ENCODE assay signal across 1 cellular context in genomic region chr15:40412095-40412759, GRCh38.
TF ChIP-seq lines count a peak whose summit lies in the region.

No MANE protein-coding gene starts in this region.

TF ChIP-seq in HepG2, 621 proteins besides CTCF, POLR2A, EP300 and RAD21 (continued from another document and continues in another):
- TF ChIP-seq ZFP41 (CRISPR knock-in tag; IDR thresholded peaks at IDR 0.05; ENCODE audit: borderline replicate concordance) (no peak), SP1 (IDR thresholded peaks at IDR 0.05) (no peak), SP1 (CRISPR knock-in tag; IDR thresholded peaks at IDR 0.05) (no peak), REXO4 (CRISPR knock-in tag; IDR thresholded peaks at IDR 0.05; ENCODE audit: borderline replicate concordance) (no peak), ZNF749 (CRISPR knock-in tag; IDR thresholded peaks at IDR 0.05; ENCODE audit: borderline replicate concordance) (no peak), IRX3 (CRISPR knock-in tag; IDR thresholded peaks at IDR 0.05; ENCODE audit: borderline replicate concordance, low read depth) (no peak), ZNF101 (CRISPR knock-in tag; IDR thresholded peaks at IDR 0.05; ENCODE audit: borderline replicate concordance, low read depth) (no peak), NFATC3 (CRISPR knock-in tag; IDR thresholded peaks at IDR 0.05) (no peak), ZNF7 (CRISPR knock-in tag; IDR thresholded peaks at IDR 0.05) (no peak), FOXA3 (CRISPR knock-in tag; IDR thresholded peaks at IDR 0.05) (0 out of 2 replicates have a peak, but pooled peaks have one; percentile 25), ATRX (CRISPR knock-in tag; IDR thresholded peaks at IDR 0.05; ENCODE audit: borderline replicate concordance) (no peak), RFXANK (CRISPR knock-in tag; IDR thresholded peaks at IDR 0.05) (no peak), ZNF260 (CRISPR knock-in tag; IDR thresholded peaks at IDR 0.05; ENCODE audit: borderline replicate concordance, low read depth) (no peak), SUZ12 (IDR thresholded peaks at IDR 0.05; ENCODE audit: low read depth, low read length) (no peak), ZNF33A (CRISPR knock-in tag; IDR thresholded peaks at IDR 0.05; ENCODE audit: borderline replicate concordance) (no peak), ZBTB42 (CRISPR knock-in tag; IDR thresholded peaks at IDR 0.05) (no peak), ZNF614 (CRISPR knock-in tag; IDR thresholded peaks at IDR 0.05; ENCODE audit: borderline replicate concordance) (peak; percentile 67; the same call in 1 of the 2 replicates), MTF2 (CRISPR knock-in tag; IDR thresholded peaks at IDR 0.05; ENCODE audit: borderline replicate concordance) (no peak), ZNF747 (CRISPR knock-in tag; IDR thresholded peaks at IDR 0.05; ENCODE audit: borderline replicate concordance) (no peak), MXD4 (CRISPR knock-in tag; IDR thresholded peaks at IDR 0.05) (no peak), ZMAT3 (CRISPR knock-in tag; conservative IDR thresholded peaks at IDR 0.05) (no peak), SMAD3 (CRISPR knock-in tag; IDR thresholded peaks at IDR 0.05) (0 out of 2 replicates have a peak, but pooled peaks have one; percentile 45), ZNF564 (CRISPR knock-in tag; IDR thresholded peaks at IDR 0.05) (no peak), CHCHD3 (CRISPR knock-in tag; IDR thresholded peaks at IDR 0.05) (no peak), TFE3 (CRISPR knock-in tag; IDR thresholded peaks at IDR 0.05) (0 out of 2 replicates have a peak, but pooled peaks have one; percentile 27), PHF5A (CRISPR knock-in tag; IDR thresholded peaks at IDR 0.05; ENCODE audit: low read depth, unreplicated experiment) (no peak), EEA1 (CRISPR knock-in tag; IDR thresholded peaks at IDR 0.05; ENCODE audit: borderline replicate concordance) (no peak)
- TF ChIP-seq, protein P1, sequence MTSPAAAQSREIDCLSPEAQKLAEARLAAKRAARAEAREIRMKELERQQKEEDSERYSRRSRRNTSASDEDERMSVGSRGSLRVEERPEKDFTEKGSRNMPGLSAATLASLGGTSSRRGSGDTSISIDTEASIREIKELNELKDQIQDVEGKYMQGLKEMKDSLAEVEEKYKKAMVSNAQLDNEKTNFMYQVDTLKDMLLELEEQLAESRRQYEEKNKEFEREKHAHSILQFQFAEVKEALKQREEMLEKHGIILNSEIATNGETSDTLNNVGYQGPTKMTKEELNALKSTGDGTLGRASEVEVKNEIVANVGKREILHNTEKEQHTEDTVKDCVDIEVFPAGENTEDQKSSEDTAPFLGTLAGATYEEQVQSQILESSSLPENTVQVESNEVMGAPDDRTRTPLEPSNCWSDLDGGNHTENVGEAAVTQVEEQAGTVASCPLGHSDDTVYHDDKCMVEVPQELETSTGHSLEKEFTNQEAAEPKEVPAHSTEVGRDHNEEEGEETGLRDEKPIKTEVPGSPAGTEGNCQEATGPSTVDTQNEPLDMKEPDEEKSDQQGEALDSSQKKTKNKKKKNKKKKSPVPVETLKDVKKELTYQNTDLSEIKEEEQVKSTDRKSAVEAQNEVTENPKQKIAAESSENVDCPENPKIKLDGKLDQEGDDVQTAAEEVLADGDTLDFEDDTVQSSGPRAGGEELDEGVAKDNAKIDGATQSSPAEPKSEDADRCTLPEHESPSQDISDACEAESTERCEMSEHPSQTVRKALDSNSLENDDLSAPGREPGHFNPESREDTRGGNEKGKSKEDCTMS (CRISPR knock-in tag; conservative IDR thresholded peaks at IDR 0.05), result no peak
- TF ChIP-seq, protein P2, sequence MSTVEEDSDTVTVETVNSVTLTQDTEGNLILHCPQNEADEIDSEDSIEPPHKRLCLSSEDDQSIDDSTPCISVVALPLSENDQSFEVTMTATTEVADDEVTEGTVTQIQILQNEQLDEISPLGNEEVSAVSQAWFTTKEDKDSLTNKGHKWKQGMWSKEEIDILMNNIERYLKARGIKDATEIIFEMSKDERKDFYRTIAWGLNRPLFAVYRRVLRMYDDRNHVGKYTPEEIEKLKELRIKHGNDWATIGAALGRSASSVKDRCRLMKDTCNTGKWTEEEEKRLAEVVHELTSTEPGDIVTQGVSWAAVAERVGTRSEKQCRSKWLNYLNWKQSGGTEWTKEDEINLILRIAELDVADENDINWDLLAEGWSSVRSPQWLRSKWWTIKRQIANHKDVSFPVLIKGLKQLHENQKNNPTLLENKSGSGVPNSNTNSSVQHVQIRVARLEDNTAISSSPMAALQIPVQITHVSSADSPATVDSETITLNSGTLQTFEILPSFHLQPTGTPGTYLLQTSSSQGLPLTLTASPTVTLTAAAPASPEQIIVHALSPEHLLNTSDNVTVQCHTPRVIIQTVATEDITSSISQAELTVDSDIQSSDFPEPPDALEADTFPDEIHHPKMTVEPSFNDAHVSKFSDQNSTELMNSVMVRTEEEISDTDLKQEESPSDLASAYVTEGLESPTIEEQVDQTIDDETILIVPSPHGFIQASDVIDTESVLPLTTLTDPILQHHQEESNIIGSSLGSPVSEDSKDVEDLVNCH (CRISPR knock-in tag; IDR thresholded peaks at IDR 0.05), result no peak
- TF ChIP-seq, protein P3, sequence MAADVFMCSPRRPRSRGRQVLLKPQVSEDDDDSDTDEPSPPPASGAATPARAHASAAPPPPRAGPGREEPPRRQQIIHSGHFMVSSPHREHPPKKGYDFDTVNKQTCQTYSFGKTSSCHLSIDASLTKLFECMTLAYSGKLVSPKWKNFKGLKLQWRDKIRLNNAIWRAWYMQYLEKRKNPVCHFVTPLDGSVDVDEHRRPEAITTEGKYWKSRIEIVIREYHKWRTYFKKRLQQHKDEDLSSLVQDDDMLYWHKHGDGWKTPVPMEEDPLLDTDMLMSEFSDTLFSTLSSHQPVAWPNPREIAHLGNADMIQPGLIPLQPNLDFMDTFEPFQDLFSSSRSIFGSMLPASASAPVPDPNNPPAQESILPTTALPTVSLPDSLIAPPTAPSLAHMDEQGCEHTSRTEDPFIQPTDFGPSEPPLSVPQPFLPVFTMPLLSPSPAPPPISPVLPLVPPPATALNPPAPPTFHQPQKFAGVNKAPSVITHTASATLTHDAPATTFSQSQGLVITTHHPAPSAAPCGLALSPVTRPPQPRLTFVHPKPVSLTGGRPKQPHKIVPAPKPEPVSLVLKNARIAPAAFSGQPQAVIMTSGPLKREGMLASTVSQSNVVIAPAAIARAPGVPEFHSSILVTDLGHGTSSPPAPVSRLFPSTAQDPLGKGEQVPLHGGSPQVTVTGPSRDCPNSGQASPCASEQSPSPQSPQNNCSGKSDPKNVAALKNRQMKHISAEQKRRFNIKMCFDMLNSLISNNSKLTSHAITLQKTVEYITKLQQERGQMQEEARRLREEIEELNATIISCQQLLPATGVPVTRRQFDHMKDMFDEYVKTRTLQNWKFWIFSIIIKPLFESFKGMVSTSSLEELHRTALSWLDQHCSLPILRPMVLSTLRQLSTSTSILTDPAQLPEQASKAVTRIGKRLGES (CRISPR knock-in tag; IDR thresholded peaks at IDR 0.05; ENCODE audit: borderline replicate concordance), result no peak
- TF ChIP-seq, protein P4, sequence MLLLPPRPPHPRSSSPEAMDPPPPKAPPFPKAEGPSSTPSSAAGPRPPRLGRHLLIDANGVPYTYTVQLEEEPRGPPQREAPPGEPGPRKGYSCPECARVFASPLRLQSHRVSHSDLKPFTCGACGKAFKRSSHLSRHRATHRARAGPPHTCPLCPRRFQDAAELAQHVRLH (CRISPR knock-in tag; IDR thresholded peaks at IDR 0.05; ENCODE audit: borderline replicate concordance, low read depth), result no peak
- TF ChIP-seq, protein P5, sequence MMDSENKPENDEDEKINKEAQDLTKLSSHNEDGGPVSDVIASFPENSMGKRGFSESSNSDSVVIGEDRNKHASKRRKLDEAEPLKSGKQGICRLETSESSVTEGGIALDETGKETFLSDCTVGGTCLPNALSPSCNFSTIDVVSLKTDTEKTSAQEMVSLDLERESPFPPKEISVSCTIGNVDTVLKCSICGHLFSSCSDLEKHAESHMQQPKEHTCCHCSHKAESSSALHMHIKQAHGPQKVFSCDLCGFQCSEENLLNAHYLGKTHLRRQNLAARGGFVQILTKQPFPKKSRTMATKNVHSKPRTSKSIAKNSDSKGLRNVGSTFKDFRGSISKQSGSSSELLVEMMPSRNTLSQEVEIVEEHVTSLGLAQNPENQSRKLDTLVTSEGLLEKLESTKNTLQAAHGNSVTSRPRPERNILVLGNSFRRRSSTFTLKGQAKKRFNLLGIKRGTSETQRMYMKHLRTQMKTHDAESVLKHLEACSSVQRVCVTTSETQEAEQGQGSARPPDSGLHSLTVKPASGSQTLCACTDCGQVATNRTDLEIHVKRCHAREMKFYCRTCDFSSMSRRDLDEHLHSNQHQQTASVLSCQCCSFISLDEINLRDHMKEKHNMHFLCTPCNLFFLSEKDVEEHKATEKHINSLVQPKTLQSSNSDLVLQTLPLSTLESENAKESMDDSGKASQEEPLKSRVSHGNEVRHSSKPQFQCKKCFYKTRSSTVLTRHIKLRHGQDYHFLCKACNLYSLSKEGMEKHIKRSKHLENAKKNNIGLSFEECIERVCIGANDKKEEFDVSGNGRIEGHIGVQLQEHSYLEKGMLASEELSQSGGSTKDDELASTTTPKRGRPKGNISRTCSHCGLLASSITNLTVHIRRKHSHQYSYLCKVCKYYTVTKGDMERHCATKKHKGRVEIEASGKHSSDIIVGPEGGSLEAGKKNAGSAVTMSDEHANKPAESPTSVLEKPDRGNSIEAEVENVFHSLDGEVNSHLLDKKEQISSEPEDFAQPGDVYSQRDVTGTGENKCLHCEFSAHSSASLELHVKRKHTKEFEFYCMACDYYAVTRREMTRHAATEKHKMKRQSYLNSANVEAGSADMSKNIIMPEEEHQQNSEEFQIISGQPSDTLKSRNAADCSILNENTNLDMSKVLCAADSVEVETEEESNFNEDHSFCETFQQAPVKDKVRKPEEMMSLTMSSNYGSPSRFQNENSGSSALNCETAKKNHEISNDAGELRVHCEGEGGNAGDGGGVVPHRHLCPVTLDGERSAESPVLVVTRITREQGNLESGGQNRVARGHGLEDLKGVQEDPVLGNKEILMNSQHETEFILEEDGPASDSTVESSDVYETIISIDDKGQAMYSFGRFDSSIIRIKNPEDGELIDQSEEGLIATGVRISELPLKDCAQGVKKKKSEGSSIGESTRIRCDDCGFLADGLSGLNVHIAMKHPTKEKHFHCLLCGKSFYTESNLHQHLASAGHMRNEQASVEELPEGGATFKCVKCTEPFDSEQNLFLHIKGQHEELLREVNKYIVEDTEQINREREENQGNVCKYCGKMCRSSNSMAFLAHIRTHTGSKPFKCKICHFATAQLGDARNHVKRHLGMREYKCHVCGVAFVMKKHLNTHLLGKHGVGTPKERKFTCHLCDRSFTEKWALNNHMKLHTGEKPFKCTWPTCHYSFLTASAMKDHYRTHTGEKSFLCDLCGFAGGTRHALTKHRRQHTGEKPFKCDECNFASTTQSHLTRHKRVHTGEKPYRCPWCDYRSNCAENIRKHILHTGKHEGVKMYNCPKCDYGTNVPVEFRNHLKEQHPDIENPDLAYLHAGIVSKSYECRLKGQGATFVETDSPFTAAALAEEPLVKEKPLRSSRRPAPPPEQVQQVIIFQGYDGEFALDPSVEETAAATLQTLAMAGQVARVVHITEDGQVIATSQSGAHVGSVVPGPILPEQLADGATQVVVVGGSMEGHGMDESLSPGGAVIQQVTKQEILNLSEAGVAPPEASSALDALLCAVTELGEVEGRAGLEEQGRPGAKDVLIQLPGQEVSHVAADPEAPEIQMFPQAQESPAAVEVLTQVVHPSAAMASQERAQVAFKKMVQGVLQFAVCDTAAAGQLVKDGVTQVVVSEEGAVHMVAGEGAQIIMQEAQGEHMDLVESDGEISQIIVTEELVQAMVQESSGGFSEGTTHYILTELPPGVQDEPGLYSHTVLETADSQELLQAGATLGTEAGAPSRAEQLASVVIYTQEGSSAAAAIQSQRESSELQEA (CRISPR knock-in tag; IDR thresholded peaks at IDR 0.05; ENCODE audit: not compliant biosample characterization), result no peak
- TF ChIP-seq, protein P6, sequence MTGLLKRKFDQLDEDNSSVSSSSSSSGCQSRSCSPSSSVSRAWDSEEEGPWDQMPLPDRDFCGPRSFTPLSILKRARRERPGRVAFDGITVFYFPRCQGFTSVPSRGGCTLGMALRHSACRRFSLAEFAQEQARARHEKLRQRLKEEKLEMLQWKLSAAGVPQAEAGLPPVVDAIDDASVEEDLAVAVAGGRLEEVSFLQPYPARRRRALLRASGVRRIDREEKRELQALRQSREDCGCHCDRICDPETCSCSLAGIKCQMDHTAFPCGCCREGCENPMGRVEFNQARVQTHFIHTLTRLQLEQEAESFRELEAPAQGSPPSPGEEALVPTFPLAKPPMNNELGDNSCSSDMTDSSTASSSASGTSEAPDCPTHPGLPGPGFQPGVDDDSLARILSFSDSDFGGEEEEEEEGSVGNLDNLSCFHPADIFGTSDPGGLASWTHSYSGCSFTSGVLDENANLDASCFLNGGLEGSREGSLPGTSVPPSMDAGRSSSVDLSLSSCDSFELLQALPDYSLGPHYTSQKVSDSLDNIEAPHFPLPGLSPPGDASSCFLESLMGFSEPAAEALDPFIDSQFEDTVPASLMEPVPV (CRISPR knock-in tag; IDR thresholded peaks at IDR 0.05), result no peak
- TF ChIP-seq, protein P7, sequence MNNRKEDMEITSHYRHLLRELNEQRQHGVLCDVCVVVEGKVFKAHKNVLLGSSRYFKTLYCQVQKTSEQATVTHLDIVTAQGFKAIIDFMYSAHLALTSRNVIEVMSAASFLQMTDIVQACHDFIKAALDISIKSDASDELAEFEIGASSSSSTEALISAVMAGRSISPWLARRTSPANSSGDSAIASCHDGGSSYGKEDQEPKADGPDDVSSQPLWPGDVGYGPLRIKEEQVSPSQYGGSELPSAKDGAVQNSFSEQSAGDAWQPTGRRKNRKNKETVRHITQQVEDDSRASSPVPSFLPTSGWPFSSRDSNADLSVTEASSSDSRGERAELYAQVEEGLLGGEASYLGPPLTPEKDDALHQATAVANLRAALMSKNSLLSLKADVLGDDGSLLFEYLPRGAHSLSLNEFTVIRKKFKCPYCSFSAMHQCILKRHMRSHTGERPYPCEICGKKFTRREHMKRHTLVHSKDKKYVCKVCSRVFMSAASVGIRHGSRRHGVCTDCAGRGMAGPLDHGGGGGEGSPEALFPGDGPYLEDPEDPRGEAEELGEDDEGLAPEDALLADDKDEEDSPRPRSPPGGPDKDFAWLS (CRISPR knock-in tag; IDR thresholded peaks at IDR 0.05; ENCODE audit: borderline replicate concordance), result no peak
